Comparison of ENCODE assay signal across 8 cellular contexts in genomic region chr9:101705135-101705661, GRCh38. TPM values are rescaled to one million over a fixed set of nuclear protein-coding genes. Genes with fewer than 3 reads are reported as not detected.
DNase-seq lines count a peak whose midpoint lies in the region; ATAC-seq, FAIRE-seq and TF ChIP-seq lines count a peak whose summit lies in the region.

No MANE protein-coding gene starts in this region.

- peaks cover 25% of the 10 kb centered on the region for H3K27me3 Mint-ChIP-seq in activated CD8-positive, alpha-beta memory T cell treated with anti-CD3 and anti-CD28 coated beads, Interleukin-2, amount 10 ng/mL, durations not matched to agents 7 days and 5 days

- peak overlapping the region in 7 of 10 donors; percentile 23 to 40 (median 37) for H3K4me3 ChIP-seq in heart right ventricle
- peak overlapping the region in 3 of 4 donors; percentile 28 to 43 (median 29) for H3K4me3 ChIP-seq in gastrocnemius medialis

- H3K4me1 ChIP-seq in heart right ventricle (peaks cover 0 to 9% (median 0%) of the 10 kb centered on the region in 9 donors), gastrocnemius medialis (no peaks in the 10 kb centered on the region)

- CTCF ChIA-PET in activated CD8-positive, alpha-beta memory T cell treated with anti-CD3 and anti-CD28 coated beads, Interleukin-2, amount 10 ng/mL, durations not matched to agents 7 days and 5 days (lab: Charles Lee) = no interaction called here

- no peak for FAIRE-seq in D721Med (lab: Jason Lieb, UNC)

- 15 to 16% methylated on average over 21 of the region's 21 CpGs for WGBS in heart right ventricle, 2 donors

- H3K27ac Mint-ChIP-seq in activated CD8-positive, alpha-beta memory T cell treated with anti-CD3 and anti-CD28 coated beads, Interleukin-2, amount 10 ng/mL, durations not matched to agents 7 days and 5 days = no peak overlapping the region

- no peaks in the 10 kb centered on the region for H3K36me3 ChIP-seq in heart right ventricle
- H3K36me3 ChIP-seq in gastrocnemius medialis = no peaks in the 10 kb centered on the region

- H3K4me1 Mint-ChIP-seq in activated CD8-positive, alpha-beta memory T cell treated with anti-CD3 and anti-CD28 coated beads, Interleukin-2, amount 10 ng/mL, durations not matched to agents 7 days and 5 days = peaks cover 3% of the 10 kb centered on the region

- in situ Hi-C loops in gastrocnemius medialis (cut with MboI; ENCODE audit: low sequenced_read_pairs in 4 of 4) = no loop called here

- H3K27me3 ChIP-seq in heart right ventricle (peaks cover 0 to 21% (median 9%) of the 10 kb centered on the region in 7 donors), gastrocnemius medialis (no peaks in the 10 kb centered on the region)

- ATAC-seq in GM21576 (IDR thresholded peaks at IDR 0.05; ENCODE audit: unreplicated experiment) = peak; percentile 89
- ATAC-seq in activated CD8-positive, alpha-beta memory T cell treated with anti-CD3 and anti-CD28 coated beads, Interleukin-2, amount 10 ng/mL, durations not matched to agents 7 days and 5 days = peak; percentile 65
- peak in 7 of 8 donors; percentile 59 to 93 (median 73) for ATAC-seq in heart right ventricle
- ATAC-seq in gastrocnemius medialis = peak; percentile 54 to 82

- H3K36me3 Mint-ChIP-seq in activated CD8-positive, alpha-beta memory T cell treated with anti-CD3 and anti-CD28 coated beads, Interleukin-2, amount 10 ng/mL, durations not matched to agents 7 days and 5 days = no peaks in the 10 kb centered on the region

- no peaks in the 10 kb centered on the region for H3K9me3 ChIP-seq in heart right ventricle
- H3K9me3 ChIP-seq in gastrocnemius medialis = no peaks in the 10 kb centered on the region

- TF ChIP-seq CTCF in D721Med (IDR thresholded peaks at IDR 0.05; ENCODE audit: insufficient read depth, missing control alignments) = peak; percentile 25
- TF ChIP-seq CTCF in heart right ventricle (IDR thresholded peaks at IDR 0.05) = peak in 5 of 9 donors; percentile 16 to 46 (median 31)
- TF ChIP-seq CTCF in gastrocnemius medialis (IDR thresholded peaks at IDR 0.05 in 4 of 5, conservative IDR thresholded peaks at IDR 0.05 in 1 of 5) = no peak

- DNase-seq in D721Med (ENCODE audit: insufficient read length, low spot score) (no peak), Kasumi-1 (lab: John Stamatoyannopoulos, UW) (peak; percentile 87), heart right ventricle (peak in 1 of 2 donors; percentile 17), gastrocnemius medialis (peak in 1 of 2 donors; percentile 15), NCI-H1694 (lab: John Stamatoyannopoulos, UW) (no peak), NCI-H187 treated with DMSO at 0.1 percent for 48 hours (lab: John Stamatoyannopoulos, UW) (no peak)
- no peak for DNase-seq in activated CD8-positive, alpha-beta memory T cell treated with anti-CD3 and anti-CD28 coated beads, Interleukin-2, amount 10 ng/mL, durations not matched to agents 7 days and 5 days

- intact Hi-C loops in heart right ventricle (cut with DNase I) = no loop called here
- intact Hi-C loops in gastrocnemius medialis (cut with DNase I; ENCODE audit: low total_unique reads) = no loop called here

- H3K27ac ChIP-seq in heart right ventricle (no peak overlapping the region), gastrocnemius medialis (no peak overlapping the region)

- H3K9me3 Mint-ChIP-seq in activated CD8-positive, alpha-beta memory T cell treated with anti-CD3 and anti-CD28 coated beads, Interleukin-2, amount 10 ng/mL, durations not matched to agents 7 days and 5 days (ENCODE audit: low read depth) = no peaks in the 10 kb centered on the region

- no peak for TF ChIP-seq POLR2A in gastrocnemius medialis (IDR thresholded peaks at IDR 0.05)

- peak overlapping the region; percentile 40 for H3K4me3 Mint-ChIP-seq in activated CD8-positive, alpha-beta memory T cell treated with anti-CD3 and anti-CD28 coated beads, Interleukin-2, amount 10 ng/mL, durations not matched to agents 7 days and 5 days

RNA-seq across cellular contexts. Expression of gene GRIN3A, which starts 33.2 kb away (rescaled TPM):
- not detected for total RNA-seq in activated CD8-positive, alpha-beta memory T cell treated with anti-CD3 and anti-CD28 coated beads, Interleukin-2, amount 10 ng/mL, durations not matched to agents 7 days and 5 days
- total RNA-seq in heart right ventricle (1 to 10 TPM in 1 of 10 donors, under 1 TPM in 9; 0.07 to 1.4 (median 0.38) TPM), gastrocnemius medialis (not detected)
- under 1 TPM; 0.06 to 0.29 TPM for polyA plus RNA-seq in heart right ventricle

Comparison
In these comparisons a context has a peak if more than half of its experiments do, and no peak if none do; other contexts are left out.
1. DNase-seq: peak in Kasumi-1 (2 of 2); none in D721Med (single experiment), activated CD8-positive, alpha-beta memory T cell treated with anti-CD3 and anti-CD28 coated beads, Interleukin-2, amount 10 ng/mL, durations not matched to agents 7 days and 5 days (single experiment), NCI-H1694 (single experiment) and NCI-H187 treated with DMSO at 0.1 percent for 48 hours (single experiment).
2. CTCF ChIP-seq: peak in D721Med (single experiment) and heart right ventricle (5 of 9); none in gastrocnemius medialis (0 of 5).
3. Peak in every context shown above with its lines, with median percentiles within 50 percentile points of each other: ATAC-seq.